Comparison of ENCODE assay signal across 20 cellular contexts in genomic region chr14:98834119-98834518, GRCh38.
A peak's percentile ranks its signal among the peaks of the same experiment; 100 is the strongest.
DNase-seq lines count a peak whose midpoint lies in the region; ATAC-seq, FAIRE-seq and TF ChIP-seq lines count a peak whose summit lies in the region.
"Had no signal": no experiment of that assay in that cellular context is flagged by ENCODE, and none has a peak within 500 bp of the region (broad histone marks: within the 10 kb centered on the region; RNA-seq: fewer than 3 reads in every experiment).

No MANE protein-coding gene starts in this region.

- peak overlapping the region in 2 of 3 donors; percentile 12 to 55 for H3K27ac Mint-ChIP-seq in CD4-positive, CD25-positive, alpha-beta regulatory T cell
- H3K27ac Mint-ChIP-seq in activated CD4-positive, alpha-beta memory T cell treated with anti-CD3 and anti-CD28 coated beads for 36 hours: no peak overlapping the region
- H3K27ac Mint-ChIP-seq: GM23338, HFFc6 had no signal

- no peaks in the 10 kb centered on the region for H3K4me1 ChIP-seq in A549
- no peaks in the 10 kb centered on the region for H3K4me1 ChIP-seq in CD4-positive, CD25-positive, alpha-beta regulatory T cell (ENCODE audit: control insufficient read depth, insufficient read depth, low read length, poor library complexity, severe bottlenecking)

- DNase-seq in A549 (ENCODE audit: low read depth in 1 of 2, low spot score in 1 of 2) (no peak), astrocyte of the hippocampus (ENCODE audit: low read depth, low spot score) (peak; percentile 8), islet precursor cell (peak; percentile 85), NOMO-1 (lab: John Stamatoyannopoulos, UW; ENCODE audit: unreplicated experiment in 2 of 2) (no peak)
- no peak for DNase-seq in CD4-positive, CD25-positive, alpha-beta regulatory T cell
- DNase-seq in activated CD4-positive, alpha-beta memory T cell treated with anti-CD3 and anti-CD28 coated beads for 36 hours: no peak
- DNase-seq: AML-193; Calu3; CD4-positive, alpha-beta memory T cell; DMS79 treated with DMSO at 0.1 percent for 48 hours; GF-D8; H7; HFFc6; KG1 had no signal

- no peak overlapping the region for H3K4me3 Mint-ChIP-seq in CD4-positive, CD25-positive, alpha-beta regulatory T cell
- H3K4me3 Mint-ChIP-seq in activated CD4-positive, alpha-beta memory T cell treated with anti-CD3 and anti-CD28 coated beads for 36 hours: no peak overlapping the region
- H3K4me3 Mint-ChIP-seq: CD4-positive, alpha-beta memory T cell; GM23338; HFFc6 had no signal

- no peak for TF ChIP-seq EP300 in A549 (IDR thresholded peaks at IDR 0.05)

- POLR2A ChIA-PET in A549 (lab: Yijun Ruan, JAX): no interaction called here
- POLR2A ChIA-PET in activated CD4-positive, alpha-beta memory T cell treated with anti-CD3 and anti-CD28 coated beads for 36 hours (lab: Charles Lee): no interaction called here

- H3K4me3 ChIP-seq in A549: no peak overlapping the region
- no peak overlapping the region for H3K4me3 ChIP-seq in CD4-positive, CD25-positive, alpha-beta regulatory T cell (ENCODE audit: low read depth, low read length)
- H3K4me3 ChIP-seq: GM23338 had no signal

- ATAC-seq in A549: no peak
- no peak for ATAC-seq in CD4-positive, CD25-positive, alpha-beta regulatory T cell (ENCODE audit: low read depth in 2 of 2)
- ATAC-seq in HG02571 (IDR thresholded peaks at IDR 0.05; ENCODE audit: unreplicated experiment): no peak
- ATAC-seq in HG03520 (IDR thresholded peaks at IDR 0.05; ENCODE audit: unreplicated experiment): no peak
- ATAC-seq: GM23338, HCT116 had no signal

- H3K9me3 ChIP-seq in A549: peaks cover 8% of the 10 kb centered on the region; the same call in 1 of the 3 replicates
- no peaks in the 10 kb centered on the region for H3K9me3 ChIP-seq in CD4-positive, CD25-positive, alpha-beta regulatory T cell (ENCODE audit: control insufficient read depth in 2 of 2, low read length in 2 of 2)

- no peaks in the 10 kb centered on the region for H3K27me3 Mint-ChIP-seq in CD4-positive, CD25-positive, alpha-beta regulatory T cell
- no peaks in the 10 kb centered on the region for H3K27me3 Mint-ChIP-seq in activated CD4-positive, alpha-beta memory T cell treated with anti-CD3 and anti-CD28 coated beads for 36 hours
- H3K27me3 Mint-ChIP-seq: CD4-positive, alpha-beta memory T cell had no signal

- H3K4me1 Mint-ChIP-seq in CD4-positive, CD25-positive, alpha-beta regulatory T cell: no peaks in the 10 kb centered on the region
- H3K4me1 Mint-ChIP-seq in activated CD4-positive, alpha-beta memory T cell treated with anti-CD3 and anti-CD28 coated beads for 36 hours (ENCODE audit: low read depth): no peaks in the 10 kb centered on the region
- H3K4me1 Mint-ChIP-seq: GM23338 had no signal

- TF ChIP-seq RAD21 in A549 (conservative IDR thresholded peaks at IDR 0.05 in 1 of 2, IDR thresholded peaks at IDR 0.05 in 1 of 2): no peak

- no peak for FAIRE-seq in A549 (lab: Jason Lieb, UNC)

- TF ChIP-seq CTCF in A549 (IDR thresholded peaks at IDR 0.05): no peak

- H3K9me3 Mint-ChIP-seq in CD4-positive, CD25-positive, alpha-beta regulatory T cell: no peaks in the 10 kb centered on the region
- no peaks in the 10 kb centered on the region for H3K9me3 Mint-ChIP-seq in activated CD4-positive, alpha-beta memory T cell treated with anti-CD3 and anti-CD28 coated beads for 36 hours

- no peak overlapping the region for H3K27ac ChIP-seq in A549
- no peak overlapping the region for H3K27ac ChIP-seq in CD4-positive, CD25-positive, alpha-beta regulatory T cell (ENCODE audit: insufficient read depth, low read length, poor library complexity, severe bottlenecking)
- H3K27ac ChIP-seq: C4-2B, HL-60 had no signal

- CTCF ChIA-PET in A549 (lab: Yijun Ruan, JAX): no interaction called here
- CTCF ChIA-PET in activated CD4-positive, alpha-beta memory T cell treated with anti-CD3 and anti-CD28 coated beads for 36 hours (lab: Charles Lee): no interaction called here

- H3K36me3 Mint-ChIP-seq in CD4-positive, CD25-positive, alpha-beta regulatory T cell: no peaks in the 10 kb centered on the region
- no peaks in the 10 kb centered on the region for H3K36me3 Mint-ChIP-seq in activated CD4-positive, alpha-beta memory T cell treated with anti-CD3 and anti-CD28 coated beads for 36 hours
- H3K36me3 Mint-ChIP-seq: CD4-positive, alpha-beta memory T cell had no signal

- no peaks in the 10 kb centered on the region for H3K36me3 ChIP-seq in CD4-positive, CD25-positive, alpha-beta regulatory T cell (ENCODE audit: control insufficient read depth, insufficient read depth, low read length)

- no peak overlapping the region for H3K4me2 ChIP-seq in A549
- H3K4me2 ChIP-seq: GM23338 had no signal

- TF ChIP-seq POLR2A in A549 (IDR thresholded peaks at IDR 0.05; ENCODE audit: low read length): no peak

- intact Hi-C loops in activated CD4-positive, alpha-beta memory T cell treated with anti-CD3 and anti-CD28 coated beads for 36 hours (cut with micrococcal nuclease): no loop called here

- WGBS in A549 (ENCODE audit: missing lambda C conversion rate): 33% methylated on average over 2 of the region's 2 CpGs

- H3K27me3 ChIP-seq in CD4-positive, CD25-positive, alpha-beta regulatory T cell (ENCODE audit: control insufficient read depth, insufficient read depth, low read length): no peaks in the 10 kb centered on the region

TF ChIP-seq in A549, 52 proteins besides CTCF, POLR2A, EP300 and RAD21:
- TF ChIP-seq BHLHE40 (IDR thresholded peaks at IDR 0.05; ENCODE audit: low read depth, low read length): no peak
- TF ChIP-seq MAFK (IDR thresholded peaks at IDR 0.05; ENCODE audit: partially characterized antibody): peak; percentile 74
- TF ChIP-seq NFE2L2 (conservative IDR thresholded peaks at IDR 0.05; ENCODE audit: low read length): peak; percentile 53; the same call in 1 of the 2 replicates

Comparison
In these comparisons a context has a peak if more than half of its experiments do, and no peak if none do; other contexts are left out.
1. DNase-seq: peak in astrocyte of the hippocampus (single experiment) and islet precursor cell (single experiment); none in A549 (0 of 2), CD4-positive, CD25-positive, alpha-beta regulatory T cell (0 of 3), NOMO-1 (0 of 2) and activated CD4-positive, alpha-beta memory T cell treated with anti-CD3 and anti-CD28 coated beads for 36 hours (single experiment).